Comparison of ENCODE assay signal across 26 cellular contexts in the genomic region with DNA sequence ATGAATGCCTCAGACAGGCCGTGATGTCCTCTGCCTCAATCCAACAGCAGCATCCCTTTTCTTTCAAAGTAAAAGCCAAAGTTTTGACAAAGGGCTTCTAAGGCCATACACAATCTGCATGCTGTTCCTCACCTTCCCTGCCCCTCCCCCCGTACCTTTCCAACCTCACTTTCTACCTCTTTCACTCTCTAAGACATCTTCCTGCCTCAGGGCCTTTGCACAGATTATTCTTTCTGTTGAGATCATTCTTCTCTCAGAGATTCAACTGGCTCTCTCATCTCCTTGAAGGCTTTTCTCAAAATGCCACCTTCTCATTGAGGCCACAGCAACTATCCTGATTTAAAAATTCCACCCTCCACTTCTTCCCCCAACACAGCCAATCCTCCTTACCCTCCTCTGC. TPM values are rescaled to one million over a fixed set of nuclear protein-coding genes. Genes with fewer than 3 reads are reported as not detected.
A peak's percentile ranks its signal among the peaks of the same experiment; 100 is the strongest.
DNase-seq lines count a peak whose midpoint lies in the region; ATAC-seq and TF ChIP-seq lines count a peak whose summit lies in the region.
"Had no signal": no experiment of that assay in that cellular context is flagged by ENCODE, and none has a peak within 500 bp of the region (broad histone marks: within the 10 kb centered on the region; RNA-seq: fewer than 3 reads in every experiment).

No MANE protein-coding gene starts in this region.

- H3K9me3 ChIP-seq in Panc1 (ENCODE audit: control insufficient read depth, insufficient read depth, low read depth, low read length) (no peaks in the 10 kb centered on the region; the same call in 1 of the 2 replicates), mammary epithelial cell (replicated peaks; ENCODE audit: insufficient read depth, low read length) (no peaks in the 10 kb centered on the region), mesenchymal stem cell (ENCODE audit: control insufficient read depth, low read length) (no peaks in the 10 kb centered on the region)
- H3K9me3 ChIP-seq: Caco-2 had no signal

- H3K27me3 ChIP-seq in Panc1 (ENCODE audit: control insufficient read depth, insufficient read depth, low read length) (no peaks in the 10 kb centered on the region), mammary epithelial cell (ENCODE audit: insufficient read depth, low read length) (no peaks in the 10 kb centered on the region), mesenchymal stem cell (ENCODE audit: control insufficient read depth in 1 of 2, insufficient read depth in 1 of 2, low read length in 2 of 2) (no peaks in the 10 kb centered on the region)

- H2AFZ ChIP-seq in mammary epithelial cell (ENCODE audit: low read depth, low read length) (peak overlapping the region; percentile 6), mesenchymal stem cell (ENCODE audit: low read depth, low read length) (no peak overlapping the region)
- H2AFZ ChIP-seq: GM23248 had no signal

- dilution Hi-C loops in mammary epithelial cell (cut with HindIII; ENCODE audit: low sequenced_read_pairs): no loop called here

- H3K4me2 ChIP-seq in mammary epithelial cell (ENCODE audit: insufficient read depth, low read depth, low read length) (no peak overlapping the region), mesenchymal stem cell (ENCODE audit: low read length, poor library complexity, severe bottlenecking) (no peak overlapping the region)

- in situ Hi-C loops in Panc1 (cut with HindIII; ENCODE audit: low pct_unique_long_range_greater_than_20kb, low sequenced_read_pairs) (no loop called here), mammary epithelial cell (cut with MboI; ENCODE audit: low sequenced_read_pairs in 2 of 2) (loop anchor here in 1 of 2 donors (5.0 kb wide), 1 partner anchor 54 kb away; no protein-coding TSS in a partner anchor)

- no peaks in the 10 kb centered on the region for H3K27me3 Mint-ChIP-seq in Calu3 (ENCODE audit: unreplicated experiment)

- H2BK120ac ChIP-seq in mesenchymal stem cell (ENCODE audit: low read depth, low read length): no peak overlapping the region

- H3K4me1 ChIP-seq in Panc1 (ENCODE audit: control insufficient read depth, insufficient read depth, low read length) (peaks cover 16% of the 10 kb centered on the region), mammary epithelial cell (ENCODE audit: insufficient read depth, low read length) (peaks cover 55% of the 10 kb centered on the region), mesenchymal stem cell (ENCODE audit: control insufficient read depth, insufficient read depth, low read depth, low read length) (no peaks in the 10 kb centered on the region)

- H3K23ac ChIP-seq in mesenchymal stem cell (ENCODE audit: low read length in 2 of 2): no peak overlapping the region

- no peaks in the 10 kb centered on the region for H3K36me3 ChIP-seq in Panc1 (ENCODE audit: control insufficient read depth, insufficient read depth, low read length)
- no peaks in the 10 kb centered on the region for H3K36me3 ChIP-seq in mammary epithelial cell (ENCODE audit: insufficient read depth, low read length)
- H3K36me3 ChIP-seq in mesenchymal stem cell (ENCODE audit: control insufficient read depth in 1 of 2, insufficient read depth in 2 of 2, low read depth in 1 of 2, low read length in 2 of 2): no peaks in the 10 kb centered on the region

- H3K27ac Mint-ChIP-seq in Calu3 (ENCODE audit: unreplicated experiment): peak overlapping the region; percentile 62
- H3K27ac Mint-ChIP-seq: CD4-positive, alpha-beta memory T cell; H9; IgD-negative memory B cell had no signal

- H4K8ac ChIP-seq in mesenchymal stem cell (ENCODE audit: low read length): no peak overlapping the region

- DNase-seq in Calu3 (no peak), Panc1 (ENCODE audit: low read depth, low spot score) (no peak), mammary epithelial cell (no peak), mesenchymal stem cell (no peak), HT-29 (ENCODE audit: low spot score) (no peak)
- DNase-seq in activated naive CD4-positive, alpha-beta T cell (lab: John Stamatoyannopoulos, UW): no peak
- DNase-seq: C1 segment of cervical spinal cord; Caco-2; CD4-positive, alpha-beta memory T cell; DMS 273 treated with DMSO at 0.1 percent for 48 hours; DMS79; GDM1; H9; NCI-H1092 treated with DMSO at 0.1 percent for 48 hours; NCI-H146; NCI-H1930; NCI-H524 treated with DMSO at 0.1 percent for 48 hours; NCI-H774; NK-92 treated with Interleukin-12 subunit alpha and Interleukin-12 subunit beta, amount 100 ng/mL, for 24 hours; SHP77 treated with DMSO at 0.1 percent for 48 hours had no signal

- peak overlapping the region in 1 of 2 experiments; percentile 41 for H3K18ac ChIP-seq in mesenchymal stem cell (ENCODE audit: low read depth in 1 of 2, low read length in 2 of 2)

- no peak overlapping the region for H3K4me3 Mint-ChIP-seq in Calu3 (ENCODE audit: low read depth, unreplicated experiment)
- H3K4me3 Mint-ChIP-seq: CD4-positive, alpha-beta memory T cell; H9; IgD-negative memory B cell had no signal

- H3K14ac ChIP-seq in mesenchymal stem cell (ENCODE audit: low read length in 2 of 2): peak overlapping the region in 1 of 2 experiments; percentile 66

- H4K91ac ChIP-seq in mesenchymal stem cell (ENCODE audit: low read length): peak overlapping the region; percentile 48

- H4K20me1 ChIP-seq in mammary epithelial cell (ENCODE audit: insufficient read depth, low read length): no peaks in the 10 kb centered on the region

- POLR2A ChIA-PET in Panc1 (lab: Charles Lee): no interaction called here

- H3K4me1 Mint-ChIP-seq in Calu3 (ENCODE audit: low read depth, unreplicated experiment): peaks cover 38% of the 10 kb centered on the region
- H3K4me1 Mint-ChIP-seq: CD4-positive, alpha-beta memory T cell; H9; IgD-negative memory B cell had no signal

- no peak overlapping the region for H3K4me3 ChIP-seq in Panc1 (ENCODE audit: low read depth in 2 of 2, low read length in 2 of 2)
- no peak overlapping the region for H3K4me3 ChIP-seq in mammary epithelial cell (replicated peaks in 1 of 3; ENCODE audit: insufficient read depth in 1 of 3, low read depth in 2 of 3, low read length in 3 of 3)
- H3K4me3 ChIP-seq in mesenchymal stem cell (ENCODE audit: insufficient read depth in 1 of 2, low read depth in 1 of 2, low read length in 2 of 2): no peak overlapping the region
- H3K4me3 ChIP-seq: GM23248, SK-N-MC had no signal

- intact Hi-C loops in Calu3 (cut with micrococcal nuclease; ENCODE audit: unreplicated experiment) (no loop called here), Panc1 (cut with micrococcal nuclease; ENCODE audit: unreplicated experiment) (no loop called here), mammary epithelial cell (cut with micrococcal nuclease) (loop anchor here (2.0 kb wide), 2 partner anchors 55 to 59 kb away; a partner anchor contains a TSS)

- H3K27ac ChIP-seq in Panc1 (ENCODE audit: low read length) (peak overlapping the region; percentile 87), mammary epithelial cell (ENCODE audit: insufficient read depth, low read depth, low read length) (peak overlapping the region; percentile 97), mesenchymal stem cell (ENCODE audit: low read length, poor library complexity, severe bottlenecking) (no peak overlapping the region)
- H3K27ac ChIP-seq: GM23248, RWPE1, SK-N-MC had no signal

- H2BK15ac ChIP-seq in mesenchymal stem cell (ENCODE audit: low read depth, poor library complexity, severe bottlenecking): no peak overlapping the region

- no peak overlapping the region for H2AK5ac ChIP-seq in mesenchymal stem cell (ENCODE audit: low read length, severe bottlenecking)

- H2BK5ac ChIP-seq in mesenchymal stem cell (ENCODE audit: low read depth, low read length, poor library complexity, severe bottlenecking): no peak overlapping the region

- ATAC-seq in Panc1 (no peak), HG02840 (IDR thresholded peaks at IDR 0.05; ENCODE audit: low FRiP score, unreplicated experiment) (no peak), GM21515 (IDR thresholded peaks at IDR 0.05; ENCODE audit: unreplicated experiment) (no peak)

- BruUV-seq in Calu3 (replicated peaks; lab: Mats Ljungman, UMichigan) (no TSS peak), Panc1 (replicated peaks; lab: Mats Ljungman, UMichigan) (no TSS peak), mammary epithelial cell (replicated peaks; lab: Mats Ljungman, UMichigan) (no TSS peak)

- H3K36me3 Mint-ChIP-seq in Calu3 (ENCODE audit: insufficient read depth, unreplicated experiment): peaks cover 5% of the 10 kb centered on the region
- H3K36me3 Mint-ChIP-seq: CD4-positive, alpha-beta memory T cell had no signal

- no peak overlapping the region for H3K4ac ChIP-seq in mesenchymal stem cell (ENCODE audit: low read depth in 1 of 2, low read length in 2 of 2)

- no peaks in the 10 kb centered on the region for H3K79me2 ChIP-seq in mammary epithelial cell (ENCODE audit: insufficient read depth, low read length)

- H3K79me1 ChIP-seq in mesenchymal stem cell (replicated peaks; ENCODE audit: low read length, poor library complexity, severe bottlenecking): no peaks in the 10 kb centered on the region

- H3K9me3 Mint-ChIP-seq in Calu3 (ENCODE audit: low read depth, unreplicated experiment): peaks cover 8% of the 10 kb centered on the region
- H3K9me3 Mint-ChIP-seq: H9 had no signal

- 85% methylated on average over 2 of the region's 2 CpGs for WGBS in mammary epithelial cell (ENCODE audit: low coverage, missing lambda C conversion rate)
- 92% methylated on average over 2 of the region's 2 CpGs for WGBS in mesenchymal stem cell

- peak overlapping the region; percentile 67 for H3K9ac ChIP-seq in mammary epithelial cell (ENCODE audit: insufficient read depth, low read length)
- H3K9ac ChIP-seq in mesenchymal stem cell (ENCODE audit: low read length): peak overlapping the region; percentile 4
- H3K9ac ChIP-seq: GM23248 had no signal

- CTCF ChIA-PET in Calu3 (lab: Charles Lee) (no interaction called here), Panc1 (lab: Charles Lee) (no interaction called here), mammary epithelial cell (lab: Charles Lee; ENCODE audit: low non-redundant PET) (no interaction called here)

- no peak for TF ChIP-seq CTCF in Calu3 (IDR thresholded peaks at IDR 0.05; ENCODE audit: unreplicated experiment)
- no peak for TF ChIP-seq CTCF in Panc1 (IDR thresholded peaks at IDR 0.05)
- no peak for TF ChIP-seq CTCF in mammary epithelial cell (conservative IDR thresholded peaks at IDR 0.05 in 1 of 2, IDR thresholded peaks at IDR 0.05 in 1 of 2; ENCODE audit: extremely low read depth in 1 of 2, insufficient read depth in 1 of 2, low read depth in 1 of 2, low read length in 2 of 2)

- no peak overlapping the region for H2BK12ac ChIP-seq in mesenchymal stem cell (ENCODE audit: low read length in 2 of 2)

RNA-seq across cellular contexts. Expression of a gene that starts 58.9 kb away (rescaled TPM):
- total RNA-seq in Calu3 (2022) (34.0 and 35.4 TPM in 2 replicates), Panc1 (2021; ENCODE audit: unreplicated experiment) (106 TPM), mammary epithelial cell (100 to 1,000 TPM; 119 to 371 TPM)
- polyA plus RNA-seq in Panc1 (2012; ENCODE audit: insufficient read length): 91.6 TPM
- polyA plus RNA-seq in mammary epithelial cell: 75.5 TPM
- 27.2 TPM for polyA minus RNA-seq in mammary epithelial cell
- polyA plus RNA-seq in mesenchymal stem cell (2013, experiment 1 of 2): 46.4 TPM
- polyA plus RNA-seq in mesenchymal stem cell (2013, experiment 2 of 2): 48.5 TPM
- total RNA-seq in HT-29 (2014; rRNA removed; shearing (Covaris generic)): 121 and 129 TPM in 2 replicates
